ENCODE assay signal across 1 cellular context in the genomic region with DNA sequence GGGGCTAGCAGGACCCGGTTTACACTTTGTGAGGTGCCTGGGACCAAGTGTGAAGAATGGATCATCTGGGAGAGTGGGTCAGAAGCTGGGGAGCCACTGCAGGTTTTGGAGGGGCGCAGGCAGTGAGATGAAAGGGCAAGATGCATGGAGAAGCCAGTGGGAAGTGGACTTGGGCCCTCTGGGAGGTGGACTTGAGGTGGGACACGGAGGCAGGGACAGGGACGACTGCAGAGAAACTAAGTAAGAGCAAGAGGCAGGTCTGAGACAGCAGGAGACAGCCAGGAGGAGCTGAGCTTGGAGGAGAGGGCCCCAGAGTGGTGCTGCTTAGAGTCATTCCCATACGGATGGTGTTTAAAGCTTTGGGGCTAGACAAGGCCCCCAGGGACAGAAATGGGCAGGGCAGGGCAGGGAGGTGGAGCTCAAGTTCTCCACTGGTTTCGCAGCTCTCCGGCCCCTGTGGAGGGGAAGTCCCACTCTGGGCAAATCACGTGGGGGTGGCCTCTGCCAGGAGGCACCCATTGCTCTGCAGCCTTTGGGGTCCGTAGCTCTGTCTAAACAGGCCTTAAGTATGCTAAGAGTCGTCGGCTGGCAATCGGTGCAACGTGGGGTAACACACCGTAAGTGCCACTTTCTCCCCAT.
TF ChIP-seq lines count a peak whose summit lies in the region.

No MANE protein-coding gene starts in this region.

TF ChIP-seq in HCT116, 20 proteins besides CTCF, POLR2A, EP300 and RAD21:
- TF ChIP-seq CEBPB (IDR thresholded peaks at IDR 0.05; ENCODE audit: low read depth) (no peak), ELF1 (IDR thresholded peaks at IDR 0.05; ENCODE audit: borderline replicate concordance, low read depth) (no peak), EZH2 (IDR thresholded peaks at IDR 0.05) (no peak), SIN3A (IDR thresholded peaks at IDR 0.05; ENCODE audit: low read depth) (no peak), ZFX (IDR thresholded peaks at IDR 0.05) (no peak), ZNF274 (IDR thresholded peaks at IDR 0.05; ENCODE audit: low read depth, low read length) (no peak), JUND (IDR thresholded peaks at IDR 0.05) (no peak)
